12 cellular contexts compared by ENCODE assay signal in the genomic region with DNA sequence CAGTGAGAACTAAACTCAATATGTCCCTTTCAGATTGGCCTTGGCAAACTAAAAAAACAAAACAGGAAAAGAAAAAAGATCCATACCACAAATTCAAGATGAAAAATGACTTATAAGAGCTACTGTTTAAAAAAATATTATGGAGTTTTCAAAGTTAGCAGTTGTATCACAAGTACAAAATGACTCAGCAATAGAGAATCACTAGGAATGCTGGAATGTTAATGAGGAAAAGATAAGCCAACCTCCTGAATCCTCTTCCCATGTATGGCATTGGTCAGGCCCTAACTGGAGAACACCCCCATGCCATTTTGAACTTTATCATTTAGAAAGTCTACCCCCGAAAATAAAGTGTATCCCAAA.
DNase-seq lines count a peak whose midpoint lies in the region; ATAC-seq, FAIRE-seq and TF ChIP-seq lines count a peak whose summit lies in the region.
"Had no signal": no experiment of that assay in that cellular context is flagged by ENCODE, and none has a peak within 500 bp of the region (broad histone marks: within the 10 kb centered on the region; RNA-seq: fewer than 3 reads in every experiment).

No MANE protein-coding gene starts in this region.

- no peak overlapping the region for H3K4me3 ChIP-seq in breast epithelium
- H3K4me3 ChIP-seq in mammary epithelial cell (replicated peaks in 1 of 3; ENCODE audit: insufficient read depth in 1 of 3, low read depth in 2 of 3, low read length in 3 of 3) = no peak overlapping the region
- H3K4me3 ChIP-seq in bronchial epithelial cell (ENCODE audit: low read depth, low read length) = no peak overlapping the region
- H3K4me3 ChIP-seq in lower leg skin (ENCODE audit: low read depth, poor library complexity, severe bottlenecking) = no peak overlapping the region
- H3K4me3 ChIP-seq: psoas muscle had no signal

- no peaks in the 10 kb centered on the region for H4K20me1 ChIP-seq in mammary epithelial cell (ENCODE audit: insufficient read depth, low read length)

- CTCF ChIA-PET in mammary epithelial cell (lab: Charles Lee; ENCODE audit: low non-redundant PET) = no interaction called here

- dilution Hi-C loops in mammary epithelial cell (cut with HindIII; ENCODE audit: low sequenced_read_pairs) = no loop called here

- no peak overlapping the region for H3K9ac ChIP-seq in mammary epithelial cell (ENCODE audit: insufficient read depth, low read length)

- no peak overlapping the region for H2AFZ ChIP-seq in mammary epithelial cell (ENCODE audit: low read depth, low read length)

- DNase-seq in breast epithelium (ENCODE audit: low spot score in 2 of 2) = no peak
- no peak for DNase-seq in mammary epithelial cell
- DNase-seq in bronchial epithelial cell (ENCODE audit: low read depth) = peak; percentile 52
- DNase-seq in left colon = no peak
- no peak for DNase-seq in type B pancreatic cell (ENCODE audit: extremely low spot score, unreplicated experiment)
- no peak for DNase-seq in HPDE6-E6E7 (ENCODE audit: extremely low spot score)
- no peak for DNase-seq in endothelial cell (ENCODE audit: low spot score)
- no peak for DNase-seq in lower leg skin (ENCODE audit: low spot score in 2 of 2)
- DNase-seq: 8988T, psoas muscle had no signal

- H3K27me3 Mint-ChIP-seq in type B pancreatic cell = no peaks in the 10 kb centered on the region
- no peaks in the 10 kb centered on the region for H3K27me3 Mint-ChIP-seq in endothelial cell (ENCODE audit: unreplicated experiment)

- no peak for FAIRE-seq in bronchial epithelial cell (lab: Jason Lieb, UNC)

- WGBS in mammary epithelial cell (ENCODE audit: low coverage, missing lambda C conversion rate) = 100% methylated on average over 1 of the region's 1 CpG
- 81 to 83% methylated on average over 1 of the region's 1 CpG for WGBS in lower leg skin, 2 donors

- TF ChIP-seq CTCF in breast epithelium (IDR thresholded peaks at IDR 0.05) (no peak), mammary epithelial cell (conservative IDR thresholded peaks at IDR 0.05 in 1 of 2, IDR thresholded peaks at IDR 0.05 in 1 of 2; ENCODE audit: extremely low read depth in 1 of 2, insufficient read depth in 1 of 2, low read depth in 1 of 2, low read length in 2 of 2) (no peak), bronchial epithelial cell (IDR thresholded peaks at IDR 0.05; ENCODE audit: insufficient read depth, low read length, severe bottlenecking) (no peak), type B pancreatic cell (conservative IDR thresholded peaks at IDR 0.05) (no peak), endothelial cell (IDR thresholded peaks at IDR 0.05; ENCODE audit: unreplicated experiment) (no peak), lower leg skin (IDR thresholded peaks at IDR 0.05) (no peak)

- H3K27ac ChIP-seq in breast epithelium (peak overlapping the region; percentile 46 to 78), mammary epithelial cell (ENCODE audit: insufficient read depth, low read depth, low read length) (no peak overlapping the region)
- H3K27ac ChIP-seq: psoas muscle had no signal

- intact Hi-C loops in breast epithelium (cut with DNase I; ENCODE audit: low total_unique reads) (no loop called here), mammary epithelial cell (cut with micrococcal nuclease) (no loop called here), left colon (cut with DNase I, micrococcal nuclease) (no loop called here), lower leg skin (cut with DNase I; ENCODE audit: low total_unique reads) (no loop called here)

- H3K36me3 ChIP-seq in breast epithelium (no peaks in the 10 kb centered on the region), mammary epithelial cell (ENCODE audit: insufficient read depth, low read length) (no peaks in the 10 kb centered on the region), bronchial epithelial cell (ENCODE audit: control insufficient read depth, insufficient read depth, low read length) (no peaks in the 10 kb centered on the region)

- H3K27ac Mint-ChIP-seq in type B pancreatic cell = peak overlapping the region; percentile 46
- H3K27ac Mint-ChIP-seq in endothelial cell (ENCODE audit: unreplicated experiment) = no peak overlapping the region
- H3K27ac Mint-ChIP-seq: activated naive CD8-positive, alpha-beta T cell had no signal

- peak; percentile 24 for ATAC-seq in left colon
- ATAC-seq: activated CD4-positive, CD25-positive, alpha-beta regulatory T cell treated with anti-CD3 and anti-CD28 coated beads, Interleukin-2, amount 50 U/mL, for 24 hours; psoas muscle had no signal

- in situ Hi-C loops in mammary epithelial cell (cut with MboI; ENCODE audit: low sequenced_read_pairs in 2 of 2) = no loop called here

- H3K27me3 ChIP-seq in breast epithelium (no peaks in the 10 kb centered on the region), mammary epithelial cell (ENCODE audit: insufficient read depth, low read length) (no peaks in the 10 kb centered on the region), bronchial epithelial cell (ENCODE audit: control insufficient read depth, insufficient read depth, low read length) (no peaks in the 10 kb centered on the region)

- peaks cover 0 to 5% of the 10 kb centered on the region in 2 donors for H3K4me1 ChIP-seq in breast epithelium
- peaks cover 5% of the 10 kb centered on the region for H3K4me1 ChIP-seq in mammary epithelial cell (ENCODE audit: insufficient read depth, low read length)

- H3K36me3 Mint-ChIP-seq in type B pancreatic cell (no peaks in the 10 kb centered on the region), endothelial cell (ENCODE audit: low read depth, unreplicated experiment) (no peaks in the 10 kb centered on the region)

- H3K4me1 Mint-ChIP-seq in type B pancreatic cell (ENCODE audit: unreplicated experiment) = peaks cover 29% of the 10 kb centered on the region
- peaks cover 7% of the 10 kb centered on the region for H3K4me1 Mint-ChIP-seq in endothelial cell (ENCODE audit: unreplicated experiment)

- H3K9me3 Mint-ChIP-seq in type B pancreatic cell = no peaks in the 10 kb centered on the region
- no peaks in the 10 kb centered on the region for H3K9me3 Mint-ChIP-seq in endothelial cell (ENCODE audit: unreplicated experiment)

- H3K9me3 ChIP-seq in breast epithelium (no peaks in the 10 kb centered on the region), mammary epithelial cell (replicated peaks; ENCODE audit: insufficient read depth, low read length) (no peaks in the 10 kb centered on the region)
- H3K9me3 ChIP-seq: psoas muscle had no signal

- H3K4me2 ChIP-seq in mammary epithelial cell (ENCODE audit: insufficient read depth, low read depth, low read length) = no peak overlapping the region

- no peak overlapping the region for H3K4me3 Mint-ChIP-seq in type B pancreatic cell
- no peak overlapping the region for H3K4me3 Mint-ChIP-seq in endothelial cell (ENCODE audit: unreplicated experiment)
- H3K4me3 Mint-ChIP-seq: activated naive CD8-positive, alpha-beta T cell had no signal

- TF ChIP-seq POLR2A in breast epithelium (IDR thresholded peaks at IDR 0.05) (no peak), lower leg skin (IDR thresholded peaks at IDR 0.05) (no peak)

- no TSS peak for BruUV-seq in mammary epithelial cell (replicated peaks; lab: Mats Ljungman, UMichigan)

- H3K79me2 ChIP-seq in mammary epithelial cell (ENCODE audit: insufficient read depth, low read length) = no peaks in the 10 kb centered on the region
